ENCODE assay signal across 2 cellular contexts in the genomic region with DNA sequence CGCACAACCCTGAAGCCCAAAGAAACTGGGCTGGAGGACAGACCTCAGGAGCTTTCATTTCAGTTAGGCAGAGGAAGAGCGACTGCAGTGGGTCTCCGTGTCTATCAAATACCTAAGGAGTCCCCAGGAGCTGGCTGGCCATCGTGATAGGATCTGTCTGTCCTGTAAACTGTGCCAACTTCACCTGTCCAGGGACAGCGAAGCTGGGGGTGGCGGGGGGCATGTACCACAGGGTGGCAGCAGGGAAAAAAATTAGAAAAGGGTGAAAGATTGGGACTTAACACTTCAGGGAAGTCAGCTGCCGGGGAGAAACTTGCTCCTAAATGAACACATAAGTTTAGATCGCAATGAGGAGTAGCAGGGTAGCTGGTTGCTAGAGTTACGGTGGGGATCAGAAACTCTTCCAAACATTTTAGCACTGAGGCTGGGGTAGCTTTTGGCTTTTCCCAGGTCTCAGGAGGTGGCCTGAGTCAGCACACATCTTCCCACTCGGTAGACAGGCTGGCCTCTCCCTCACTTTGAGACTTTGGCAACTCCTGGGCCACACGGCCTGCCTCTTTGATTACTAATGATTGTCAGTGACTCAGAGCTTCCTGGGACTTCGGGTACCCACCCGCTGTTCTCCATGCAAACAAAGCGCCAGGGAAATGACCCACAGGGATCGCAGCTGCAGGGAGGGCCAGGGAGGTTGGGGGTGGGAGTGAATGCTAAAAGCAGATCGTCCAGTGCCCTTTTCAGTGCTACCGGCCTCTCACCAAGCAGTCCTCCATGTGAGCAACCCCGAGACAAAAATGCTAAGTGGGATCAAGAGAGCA.
TF ChIP-seq lines count a peak whose summit lies in the region.

No MANE protein-coding gene starts in this region.

TF ChIP-seq in HEK293, 187 proteins besides CTCF, POLR2A, EP300 and RAD21 (continued from another document):
- no peak for TF ChIP-seq ZNF26 (tag by site-specific recombination; IDR thresholded peaks at IDR 0.05)
- TF ChIP-seq FEZF1 (tag by site-specific recombination; IDR thresholded peaks at IDR 0.05) = peak; percentile 45; the same call in 1 of the 2 replicates
- no peak for TF ChIP-seq GLI2 (tag by site-specific recombination; IDR thresholded peaks at IDR 0.05; ENCODE audit: borderline replicate concordance, low read depth)
- peak; percentile 42; the same call in 1 of the 2 replicates for TF ChIP-seq ZBTB17 (tag by site-specific recombination; IDR thresholded peaks at IDR 0.05)
- peak; percentile 45; the same call in 1 of the 2 replicates for TF ChIP-seq PRDM4 (tag by site-specific recombination; IDR thresholded peaks at IDR 0.05)
- no peak for TF ChIP-seq KLF1 (tag by site-specific recombination; IDR thresholded peaks at IDR 0.05)
- no peak for TF ChIP-seq ZNF223 (tag by site-specific recombination; IDR thresholded peaks at IDR 0.05)
- no peak for TF ChIP-seq ZNF513 (tag by site-specific recombination; IDR thresholded peaks at IDR 0.05)
- no peak for TF ChIP-seq ZNF837 (tag by site-specific recombination; IDR thresholded peaks at IDR 0.05)
- TF ChIP-seq ZNF394 (tag by site-specific recombination; IDR thresholded peaks at IDR 0.05; ENCODE audit: borderline replicate concordance) = peak; percentile 86
- TF ChIP-seq SP7 (tag by site-specific recombination; IDR thresholded peaks at IDR 0.05) = peak; percentile 78
TF ChIP-seq in HEK293: peak in this region for 17.

TF ChIP-seq in HepG2, 621 proteins besides CTCF, POLR2A, EP300 and RAD21 (continued from another document and continues in another):
- TF ChIP-seq ZNF598 (CRISPR knock-in tag; IDR thresholded peaks at IDR 0.05; ENCODE audit: borderline replicate concordance) = no peak
- TF ChIP-seq, protein P1, sequence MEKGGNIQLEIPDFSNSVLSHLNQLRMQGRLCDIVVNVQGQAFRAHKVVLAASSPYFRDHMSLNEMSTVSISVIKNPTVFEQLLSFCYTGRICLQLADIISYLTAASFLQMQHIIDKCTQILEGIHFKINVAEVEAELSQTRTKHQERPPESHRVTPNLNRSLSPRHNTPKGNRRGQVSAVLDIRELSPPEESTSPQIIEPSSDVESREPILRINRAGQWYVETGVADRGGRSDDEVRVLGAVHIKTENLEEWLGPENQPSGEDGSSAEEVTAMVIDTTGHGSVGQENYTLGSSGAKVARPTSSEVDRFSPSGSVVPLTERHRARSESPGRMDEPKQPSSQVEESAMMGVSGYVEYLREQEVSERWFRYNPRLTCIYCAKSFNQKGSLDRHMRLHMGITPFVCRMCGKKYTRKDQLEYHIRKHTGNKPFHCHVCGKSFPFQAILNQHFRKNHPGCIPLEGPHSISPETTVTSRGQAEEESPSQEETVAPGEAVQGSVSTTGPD (CRISPR knock-in tag; IDR thresholded peaks at IDR 0.05) = no peak
- TF ChIP-seq ZNF576 (CRISPR knock-in tag; IDR thresholded peaks at IDR 0.05) = no peak
- no peak for TF ChIP-seq NAIF1 (CRISPR knock-in tag; IDR thresholded peaks at IDR 0.05; ENCODE audit: borderline replicate concordance)
- peak; percentile 58; the same call in 1 of the 2 replicates for TF ChIP-seq SSRP1 (CRISPR knock-in tag; IDR thresholded peaks at IDR 0.05)
- no peak for TF ChIP-seq CHD4 (IDR thresholded peaks at IDR 0.05; ENCODE audit: borderline replicate concordance, low read length)
- TF ChIP-seq PTBP1 (IDR thresholded peaks at IDR 0.05; ENCODE audit: low read depth, low read length, poor library complexity, severe bottlenecking) = no peak
- no peak for TF ChIP-seq USF2 (IDR thresholded peaks at IDR 0.05; ENCODE audit: low read depth, low read length)
- no peak for TF ChIP-seq USF2 (CRISPR knock-in tag; IDR thresholded peaks at IDR 0.05; ENCODE audit: borderline replicate concordance)
- TF ChIP-seq, protein P2, sequence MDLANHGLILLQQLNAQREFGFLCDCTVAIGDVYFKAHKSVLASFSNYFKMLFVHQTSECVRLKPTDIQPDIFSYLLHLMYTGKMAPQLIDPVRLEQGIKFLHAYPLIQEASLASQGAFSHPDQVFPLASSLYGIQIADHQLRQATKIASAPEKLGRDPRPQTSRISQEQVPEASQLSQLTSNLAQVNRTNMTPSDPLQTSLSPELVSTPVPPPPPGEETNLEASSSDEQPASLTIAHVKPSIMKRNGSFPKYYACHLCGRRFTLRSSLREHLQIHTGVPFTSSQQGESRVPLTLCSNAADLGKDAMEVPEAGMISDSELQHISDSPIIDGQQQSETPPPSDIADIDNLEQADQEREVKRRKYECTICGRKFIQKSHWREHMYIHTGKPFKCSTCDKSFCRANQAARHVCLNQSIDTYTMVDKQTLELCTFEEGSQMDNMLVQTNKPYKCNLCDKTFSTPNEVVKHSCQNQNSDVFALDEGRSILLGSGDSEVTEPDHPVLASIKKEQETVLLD (CRISPR knock-in tag; IDR thresholded peaks at IDR 0.05; ENCODE audit: low read depth) = peak; percentile 16; the same call in 1 of the 2 replicates
- TF ChIP-seq DNMT1 (CRISPR knock-in tag; IDR thresholded peaks at IDR 0.05) = no peak
- TF ChIP-seq ZNF34 (CRISPR knock-in tag; IDR thresholded peaks at IDR 0.05; ENCODE audit: borderline replicate concordance) = no peak
- TF ChIP-seq ZNF761 (CRISPR knock-in tag; conservative IDR thresholded peaks at IDR 0.05) = 0 out of 2 replicates have a peak, but pooled peaks have one; percentile 1
- TF ChIP-seq REL (CRISPR knock-in tag; conservative IDR thresholded peaks at IDR 0.05) = peak; percentile 41; the same call in 1 of the 2 replicates
- no peak for TF ChIP-seq TRAFD1 (CRISPR knock-in tag; IDR thresholded peaks at IDR 0.05; ENCODE audit: borderline replicate concordance)
- peak; percentile 2; the same call in 1 of the 2 replicates for TF ChIP-seq RXRA (CRISPR knock-in tag; IDR thresholded peaks at IDR 0.05)
- TF ChIP-seq, protein P3, sequence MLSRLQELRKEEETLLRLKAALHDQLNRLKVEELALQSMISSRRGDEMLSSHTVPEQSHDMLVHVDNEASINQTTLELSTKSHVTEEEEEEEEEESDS (CRISPR knock-in tag; IDR thresholded peaks at IDR 0.05; ENCODE audit: borderline replicate concordance) = no peak
- no peak for TF ChIP-seq ZBTB34 (CRISPR knock-in tag; IDR thresholded peaks at IDR 0.05)
- TF ChIP-seq GLI4 (CRISPR knock-in tag; IDR thresholded peaks at IDR 0.05; ENCODE audit: borderline replicate concordance) = no peak
- no peak for TF ChIP-seq RELA (CRISPR knock-in tag; IDR thresholded peaks at IDR 0.05)
- TF ChIP-seq ZSCAN29 (CRISPR knock-in tag; conservative IDR thresholded peaks at IDR 0.05) = no peak
- peak; percentile 28; the same call in 1 of the 2 replicates for TF ChIP-seq POLR2G (IDR thresholded peaks at IDR 0.05; ENCODE audit: low read depth, low read length)
- no peak for TF ChIP-seq PCBP2 (optimal IDR thresholded peaks at IDR 0.05; ENCODE audit: low read depth, low read length, poor library complexity, severe bottlenecking)
- no peak for TF ChIP-seq ZNF138 (CRISPR knock-in tag; IDR thresholded peaks at IDR 0.05; ENCODE audit: low read depth)
- TF ChIP-seq FIP1L1 (IDR thresholded peaks at IDR 0.05; ENCODE audit: borderline replicate concordance, insufficient read depth, low read depth, low read length) = 0 out of 2 replicates have a peak, but pooled peaks have one; percentile 16
- TF ChIP-seq MXI1 (IDR thresholded peaks at IDR 0.05; ENCODE audit: borderline replicate concordance, low read depth, low read length) = peak; percentile 60; the same call in 1 of the 3 replicates
- TF ChIP-seq ZNF530 (CRISPR knock-in tag; IDR thresholded peaks at IDR 0.05; ENCODE audit: low read depth) = no peak
- no peak for TF ChIP-seq SPEN (CRISPR knock-in tag; IDR thresholded peaks at IDR 0.05; ENCODE audit: low read depth)
- no peak for TF ChIP-seq KDM1A (CRISPR knock-in tag; IDR thresholded peaks at IDR 0.05)
- no peak for TF ChIP-seq SP4 (CRISPR knock-in tag; IDR thresholded peaks at IDR 0.05)
- peak; percentile 46; the same call in 1 of the 2 replicates for TF ChIP-seq HBP1 (CRISPR knock-in tag; IDR thresholded peaks at IDR 0.05; ENCODE audit: low read depth)
- no peak for TF ChIP-seq HDAC6 (IDR thresholded peaks at IDR 0.05; ENCODE audit: low read depth, low read length)
- TF ChIP-seq HNF4A (CRISPR knock-in tag; IDR thresholded peaks at IDR 0.05) = no peak
- no peak for TF ChIP-seq ZKSCAN1 (IDR thresholded peaks at IDR 0.05; ENCODE audit: low read length)
- TF ChIP-seq ZNF572 (CRISPR knock-in tag; IDR thresholded peaks at IDR 0.05) = 0 out of 2 replicates have a peak, but pooled peaks have one; percentile 22
- TF ChIP-seq REST (IDR thresholded peaks at IDR 0.05; ENCODE audit: borderline replicate concordance in 1 of 2, low read depth in 1 of 2, low read length in 2 of 2) = no peak
- 0 out of 2 replicates have a peak, but pooled peaks have one; percentile 27 for TF ChIP-seq ZFP90 (CRISPR knock-in tag; IDR thresholded peaks at IDR 0.05; ENCODE audit: borderline replicate concordance)
- TF ChIP-seq NR2F6 (IDR thresholded peaks at IDR 0.05) = peak; percentile 22
- peak; percentile 12; the same call in 1 of the 2 replicates for TF ChIP-seq NR2F6 (CRISPR knock-in tag; IDR thresholded peaks at IDR 0.05)
- 0 out of 2 replicates have a peak, but pooled peaks have one; percentile 5 for TF ChIP-seq ZNF3 (CRISPR knock-in tag; IDR thresholded peaks at IDR 0.05)
- TF ChIP-seq SNAI1 (CRISPR knock-in tag; IDR thresholded peaks at IDR 0.05; ENCODE audit: borderline replicate concordance) = 0 out of 2 replicates have a peak, but pooled peaks have one; percentile 26
- TF ChIP-seq SOX5 (CRISPR knock-in tag; IDR thresholded peaks at IDR 0.05; ENCODE audit: borderline replicate concordance) = 0 out of 2 replicates have a peak, but pooled peaks have one; percentile 6
- TF ChIP-seq ZFP36L1 (CRISPR knock-in tag; IDR thresholded peaks at IDR 0.05) = no peak
